In genomic region chr15:41936649-41937567, GRCh38 we compare ENCODE assay signal across 8 cellular contexts. TPM values are rescaled to one million over a fixed set of nuclear protein-coding genes. Genes with fewer than 3 reads are reported as not detected.
A peak's percentile ranks its signal among the peaks of the same experiment; 100 is the strongest.
DNase-seq lines count a peak whose midpoint lies in the region; ATAC-seq and TF ChIP-seq lines count a peak whose summit lies in the region.

No MANE protein-coding gene starts in this region.

- peak; percentile 58 for DNase-seq in activated T-cell treated with anti-CD3 and anti-CD28 coated beads for 1 hour (ENCODE audit: low read depth)
- peak in 1 of 2 donors; percentile 69 for DNase-seq in heart right ventricle
- peak; percentile 64 to 76 for DNase-seq in stimulated activated CD4-positive, alpha-beta T cell treated with anti-CD3 and anti-CD28 coated beads, Interleukin-4, amount 100 ng/mL, for 48 hours (ENCODE audit: low read depth in 2 of 2)
- no peak for DNase-seq in NCI-H526 treated with DMSO at 0.1 percent for 48 hours (lab: John Stamatoyannopoulos, UW)
- DNase-seq in NOMO-1 (lab: John Stamatoyannopoulos, UW; ENCODE audit: unreplicated experiment in 2 of 2), result no peak
- no peak for DNase-seq in dedifferentiated amniotic fluid mesenchymal stem cell (ENCODE audit: extremely low spot score)

- no peaks in the 10 kb centered on the region for H3K27me3 ChIP-seq in heart right ventricle

- no peaks in the 10 kb centered on the region for H3K9me3 Mint-ChIP-seq in IgD-negative memory B cell

- H3K4me1 Mint-ChIP-seq in IgD-negative memory B cell, result peaks cover 14 to 24% (median 24%) of the 10 kb centered on the region in 3 donors

- H3K4me3 Mint-ChIP-seq in IgD-negative memory B cell, result peak overlapping the region in 3 of 4 donors; percentile 5 to 47 (median 6)

- no peaks in the 10 kb centered on the region for H3K9me3 ChIP-seq in heart right ventricle

- H3K27me3 Mint-ChIP-seq in IgD-negative memory B cell, result no peaks in the 10 kb centered on the region

- peaks cover 10% of the 10 kb centered on the region for H3K36me3 Mint-ChIP-seq in IgD-negative memory B cell

- peaks cover 0 to 44% (median 9%) of the 10 kb centered on the region in 9 donors for H3K36me3 ChIP-seq in heart right ventricle

- intact Hi-C loops in heart right ventricle (cut with DNase I), result no loop called here

- peak overlapping the region; percentile 27 to 89 (median 80) for H3K27ac ChIP-seq in heart right ventricle

- WGBS in heart right ventricle, 2 donors, result 50 to 63% methylated on average over 19 of the region's 19 CpGs

- peak overlapping the region; percentile 18 to 97 (median 92) for H3K27ac Mint-ChIP-seq in IgD-negative memory B cell

- TF ChIP-seq CTCF in heart right ventricle (IDR thresholded peaks at IDR 0.05), result peak in 2 of 9 donors; percentile 15 to 16

- H3K4me3 ChIP-seq in heart right ventricle, result peak overlapping the region in 1 of 10 donors; percentile 2

- H3K4me1 ChIP-seq in heart right ventricle, result peaks cover 27 to 100% (median 90%) of the 10 kb centered on the region in 9 donors

- peak; percentile 39 to 59 (median 52) for ATAC-seq in heart right ventricle
- no peak for ATAC-seq in HG02840 (IDR thresholded peaks at IDR 0.05; ENCODE audit: low FRiP score, unreplicated experiment)

RNA-seq across cellular contexts. Expression of gene EHD4, which starts 35.4 kb away (rescaled TPM):
- polyA plus RNA-seq in IgD-negative memory B cell, result 3.8 TPM
- 10 to 100 TPM; 29.8 to 62.7 (median 46.6) TPM for total RNA-seq in heart right ventricle
- polyA plus RNA-seq in heart right ventricle, result 10 to 100 TPM; 23.4 to 24.2 TPM

RNA-seq across cellular contexts. Expression of gene SPTBN5, which starts 43.1 kb away (rescaled TPM):
- polyA plus RNA-seq in IgD-negative memory B cell, result not detected
- total RNA-seq in heart right ventricle, result 1 to 10 TPM; 1.6 to 5.9 (median 2.4) TPM
- polyA plus RNA-seq in heart right ventricle, result 1 to 10 TPM in 1 of 2 donors, under 1 TPM in 1; 0.94 to 8.7 TPM

Comparison
In these comparisons a context has a peak if more than half of its experiments do, and no peak if none do; other contexts are left out.
1. DNase-seq: peak in activated T-cell treated with anti-CD3 and anti-CD28 coated beads for 1 hour (single experiment) and stimulated activated CD4-positive, alpha-beta T cell treated with anti-CD3 and anti-CD28 coated beads, Interleukin-4, amount 100 ng/mL, for 48 hours (2 of 2); none in NCI-H526 treated with DMSO at 0.1 percent for 48 hours (single experiment), NOMO-1 (0 of 2) and dedifferentiated amniotic fluid mesenchymal stem cell (single experiment).